20 cellular contexts compared by ENCODE assay signal in the genomic region with DNA sequence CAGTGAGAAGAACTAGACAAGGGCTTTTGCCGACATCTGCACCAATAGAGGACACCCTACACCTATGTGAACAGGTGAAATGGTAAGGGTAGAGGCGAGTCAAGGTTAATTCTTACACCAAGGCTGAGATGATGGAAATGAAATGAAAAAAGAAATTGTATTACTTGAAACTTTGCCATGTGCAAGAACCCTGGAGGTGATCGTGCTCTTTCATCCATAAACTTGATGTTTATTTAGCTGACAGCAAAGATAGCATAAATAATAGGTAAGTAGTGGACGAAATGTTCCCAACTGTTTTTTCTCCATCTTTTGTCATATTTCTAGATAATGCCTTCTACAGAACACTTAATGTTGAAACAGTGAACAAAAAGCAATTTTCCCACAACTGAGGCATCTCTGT.
DNase-seq lines count a peak whose midpoint lies in the region; ATAC-seq and TF ChIP-seq lines count a peak whose summit lies in the region.
"Had no signal": no experiment of that assay in that cellular context is flagged by ENCODE, and none has a peak within 500 bp of the region (broad histone marks: within the 10 kb centered on the region; RNA-seq: fewer than 3 reads in every experiment).

No MANE protein-coding gene starts in this region.

- H3F3A ChIP-seq in GM23338 (replicated peaks; ENCODE audit: low read depth), result no peaks in the 10 kb centered on the region

- H3K27ac ChIP-seq in GM23338 (ENCODE audit: low read depth), result peak overlapping the region; percentile 86; the same call in 1 of the 2 replicates
- H3K27ac ChIP-seq in testis, result peak overlapping the region in 1 of 2 donors; percentile 4

- no peaks in the 10 kb centered on the region for H3K27me3 ChIP-seq in GM23338 (ENCODE audit: insufficient read depth)
- H3K27me3 ChIP-seq in testis, result no peaks in the 10 kb centered on the region
- H3K27me3 ChIP-seq: BE2C had no signal

- 48 to 59% methylated on average over 4 of the region's 4 CpGs for WGBS in testis, 2 donors

- POLR2A ChIA-PET in activated B cell treated with CpG ODN at 0.5 μM for 24 hours (lab: Charles Lee), result no interaction called here

- H3K4me3 Mint-ChIP-seq in GM23338, result no peak overlapping the region
- H3K4me3 Mint-ChIP-seq in IgD-negative memory B cell, result peak overlapping the region in 1 of 4 donors; percentile 59
- H3K4me3 Mint-ChIP-seq in activated B cell treated with CpG ODN at 0.5 μM for 24 hours, result no peak overlapping the region
- H3K4me3 Mint-ChIP-seq in stimulated activated memory B cell treated with anti-CD40 and anti-IgM and Interleukin-4, amounts not matched to agents 10 μg/mL and 1 μg/mL and 100 μg/mL, for 72 hours, result no peak overlapping the region
- H3K4me3 Mint-ChIP-seq: CD4-positive, alpha-beta memory T cell had no signal

- peak in 1 of 2 experiments; percentile 37; a peak in 2 of 4 replicates for TF ChIP-seq CTCF in GM23338 (conservative IDR thresholded peaks at IDR 0.05; ENCODE audit: low read depth in 2 of 2)
- no peak for TF ChIP-seq CTCF in activated B cell treated with CpG ODN at 0.5 μM for 24 hours (IDR thresholded peaks at IDR 0.05)
- no peak for TF ChIP-seq CTCF in testis (IDR thresholded peaks at IDR 0.05)

- intact Hi-C loops in activated B cell treated with CpG ODN at 0.5 μM for 24 hours (cut with micrococcal nuclease) (no loop called here), testis (cut with DNase I; ENCODE audit: low total_unique reads) (no loop called here)

- H3K27me3 Mint-ChIP-seq in GM23338 (ENCODE audit: insufficient read depth, low read depth, poor library complexity), result no peaks in the 10 kb centered on the region
- no peaks in the 10 kb centered on the region for H3K27me3 Mint-ChIP-seq in IgD-negative memory B cell
- H3K27me3 Mint-ChIP-seq in activated B cell treated with CpG ODN at 0.5 μM for 24 hours, result no peaks in the 10 kb centered on the region
- H3K27me3 Mint-ChIP-seq in stimulated activated memory B cell treated with anti-CD40 and anti-IgM and Interleukin-4, amounts not matched to agents 10 μg/mL and 1 μg/mL and 100 μg/mL, for 72 hours, result no peaks in the 10 kb centered on the region

- no peak overlapping the region for H2AFZ ChIP-seq in GM23338

- no peaks in the 10 kb centered on the region for H3K36me3 ChIP-seq in GM23338 (ENCODE audit: insufficient read depth)
- H3K36me3 ChIP-seq in testis (ENCODE audit: low read depth, missing control alignments), result no peaks in the 10 kb centered on the region
- H3K36me3 ChIP-seq: BE2C had no signal

- no peaks in the 10 kb centered on the region for H4K20me1 ChIP-seq in GM23338 (replicated peaks; ENCODE audit: insufficient read depth)

- H3K36me3 Mint-ChIP-seq in GM23338 (ENCODE audit: low read depth) (no peaks in the 10 kb centered on the region), IgD-negative memory B cell (peaks cover 11% of the 10 kb centered on the region), activated B cell treated with CpG ODN at 0.5 μM for 24 hours (ENCODE audit: low read depth) (peaks cover 77% of the 10 kb centered on the region)
- peaks cover 50% of the 10 kb centered on the region for H3K36me3 Mint-ChIP-seq in stimulated activated memory B cell treated with anti-CD40 and anti-IgM and Interleukin-4, amounts not matched to agents 10 μg/mL and 1 μg/mL and 100 μg/mL, for 72 hours
- H3K36me3 Mint-ChIP-seq: CD4-positive, alpha-beta memory T cell had no signal

- ATAC-seq in GM23338, result no peak
- ATAC-seq in activated B cell treated with CpG ODN at 0.5 μM for 24 hours (ENCODE audit: low read depth), result no peak
- ATAC-seq in stimulated activated memory B cell treated with anti-CD40 and anti-IgM and Interleukin-4, amounts not matched to agents 10 μg/mL and 1 μg/mL and 100 μg/mL, for 72 hours, result no peak
- ATAC-seq: K562 had no signal

- TF ChIP-seq POLR2A in testis (IDR thresholded peaks at IDR 0.05), result no peak

- no peaks in the 10 kb centered on the region for H3K9me3 ChIP-seq in testis
- H3K9me3 ChIP-seq: BE2C had no signal

- DNase-seq in GM23338 (ENCODE audit: low spot score) (no peak), activated B cell treated with CpG ODN at 0.5 μM for 24 hours (no peak), DMS 273 treated with DMSO at 0.1 percent for 48 hours (lab: John Stamatoyannopoulos, UW) (no peak), NCI-H1436 (lab: John Stamatoyannopoulos, UW) (no peak), testis (no peak)
- DNase-seq: BE2C; CD4-positive, alpha-beta memory T cell; DMS79; GOT3; NCI-H1436 treated with DMSO at 0.1 percent for 48 hours; NCI-H2081; NCI-H2227 treated with DMSO at 0.1 percent for 48 hours; NCI-H526; NK-92 treated with Interleukin-12 subunit alpha and Interleukin-12 subunit beta, amount 100 ng/mL, for 24 hours; OCI-M1; RPMI8226; T-helper 2 cell had no signal

- H3K27ac Mint-ChIP-seq in GM23338, result peak overlapping the region; percentile 2; the same call in 1 of the 2 replicates
- H3K27ac Mint-ChIP-seq in IgD-negative memory B cell, result peak overlapping the region in 2 of 3 donors; percentile 69 to 84
- H3K27ac Mint-ChIP-seq in activated B cell treated with CpG ODN at 0.5 μM for 24 hours, result peak overlapping the region; percentile 37
- H3K27ac Mint-ChIP-seq in stimulated activated memory B cell treated with anti-CD40 and anti-IgM and Interleukin-4, amounts not matched to agents 10 μg/mL and 1 μg/mL and 100 μg/mL, for 72 hours, result peak overlapping the region; percentile 71
- H3K27ac Mint-ChIP-seq: CD4-positive, alpha-beta memory T cell had no signal

- H3K9me3 Mint-ChIP-seq in GM23338, result no peaks in the 10 kb centered on the region
- no peaks in the 10 kb centered on the region for H3K9me3 Mint-ChIP-seq in IgD-negative memory B cell
- no peaks in the 10 kb centered on the region for H3K9me3 Mint-ChIP-seq in activated B cell treated with CpG ODN at 0.5 μM for 24 hours
- no peaks in the 10 kb centered on the region for H3K9me3 Mint-ChIP-seq in stimulated activated memory B cell treated with anti-CD40 and anti-IgM and Interleukin-4, amounts not matched to agents 10 μg/mL and 1 μg/mL and 100 μg/mL, for 72 hours
- H3K9me3 Mint-ChIP-seq: CD4-positive, alpha-beta memory T cell had no signal

- CTCF ChIA-PET in activated B cell treated with CpG ODN at 0.5 μM for 24 hours (lab: Charles Lee), result no interaction called here

- 0 out of 2 replicates have a peak overlapping the region, but pooled peaks have one; percentile 29 for H3K4me2 ChIP-seq in GM23338

- H3K79me2 ChIP-seq in GM23338 (replicated peaks; ENCODE audit: insufficient read depth), result no peaks in the 10 kb centered on the region

- peaks cover 28% of the 10 kb centered on the region; the same call in 1 of the 2 replicates for H3K4me1 ChIP-seq in GM23338 (ENCODE audit: insufficient read depth)
- peaks cover 5% of the 10 kb centered on the region for H3K4me1 ChIP-seq in testis

- no peaks in the 10 kb centered on the region for H3K9me2 ChIP-seq in GM23338 (ENCODE audit: insufficient read depth)

- peaks cover 59% of the 10 kb centered on the region for H3K4me1 Mint-ChIP-seq in GM23338
- peaks cover 16 to 50% (median 34%) of the 10 kb centered on the region in 3 donors for H3K4me1 Mint-ChIP-seq in IgD-negative memory B cell
- peaks cover 48% of the 10 kb centered on the region for H3K4me1 Mint-ChIP-seq in activated B cell treated with CpG ODN at 0.5 μM for 24 hours
- H3K4me1 Mint-ChIP-seq in stimulated activated memory B cell treated with anti-CD40 and anti-IgM and Interleukin-4, amounts not matched to agents 10 μg/mL and 1 μg/mL and 100 μg/mL, for 72 hours, result peaks cover 41% of the 10 kb centered on the region
- H3K4me1 Mint-ChIP-seq: CD4-positive, alpha-beta memory T cell had no signal

- H3K4me3 ChIP-seq in GM23338 (no peak overlapping the region), testis (no peak overlapping the region)
- H3K4me3 ChIP-seq: K562 had no signal

TF ChIP-seq in GM23338, 12 proteins besides CTCF, POLR2A, EP300 and RAD21:
- no peak for TF ChIP-seq EZH2 (IDR thresholded peaks at IDR 0.05; ENCODE audit: low read depth, unreplicated experiment)
- no peak for TF ChIP-seq POLR2AphosphoS5 (IDR thresholded peaks at IDR 0.05; ENCODE audit: low read depth)
- no peak for TF ChIP-seq STAT1 (IDR thresholded peaks at IDR 0.05; ENCODE audit: unreplicated experiment)
- no peak for TF ChIP-seq ZNF114 (CRISPR knock-in tag; IDR thresholded peaks at IDR 0.05)
- TF ChIP-seq, protein P1, sequence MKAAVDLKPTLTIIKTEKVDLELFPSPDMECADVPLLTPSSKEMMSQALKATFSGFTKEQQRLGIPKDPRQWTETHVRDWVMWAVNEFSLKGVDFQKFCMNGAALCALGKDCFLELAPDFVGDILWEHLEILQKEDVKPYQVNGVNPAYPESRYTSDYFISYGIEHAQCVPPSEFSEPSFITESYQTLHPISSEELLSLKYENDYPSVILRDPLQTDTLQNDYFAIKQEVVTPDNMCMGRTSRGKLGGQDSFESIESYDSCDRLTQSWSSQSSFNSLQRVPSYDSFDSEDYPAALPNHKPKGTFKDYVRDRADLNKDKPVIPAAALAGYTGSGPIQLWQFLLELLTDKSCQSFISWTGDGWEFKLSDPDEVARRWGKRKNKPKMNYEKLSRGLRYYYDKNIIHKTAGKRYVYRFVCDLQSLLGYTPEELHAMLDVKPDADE (IDR thresholded peaks at IDR 0.05), result no peak

Comparison
In these comparisons a context has a peak if more than half of its experiments do, and no peak if none do; other contexts are left out.
1. H3K27ac Mint-ChIP-seq: peak in every context shown above with its lines; median percentile 76 in IgD-negative memory B cell; 71 in stimulated activated memory B cell treated with anti-CD40 and anti-IgM and Interleukin-4, amounts not matched to agents 10 μg/mL and 1 μg/mL and 100 μg/mL, for 72 hours; 37 in activated B cell treated with CpG ODN at 0.5 μM for 24 hours; 2 in GM23338.